In genomic region chr17:13753151-13753550, GRCh38 we compare ENCODE assay signal across 18 cellular contexts.
A peak's percentile ranks its signal among the peaks of the same experiment; 100 is the strongest.
DNase-seq lines count a peak whose midpoint lies in the region; ATAC-seq and TF ChIP-seq lines count a peak whose summit lies in the region.
"Had no signal": no experiment of that assay in that cellular context is flagged by ENCODE, and none has a peak within 500 bp of the region (broad histone marks: within the 10 kb centered on the region; RNA-seq: fewer than 3 reads in every experiment).

No MANE protein-coding gene starts in this region.

- no peaks in the 10 kb centered on the region for H3K79me2 ChIP-seq in mesendoderm (ENCODE audit: control insufficient read depth, insufficient read depth, low read length)

- WGBS in mesendoderm (ENCODE audit: extremely low coverage, insufficient coverage, low lambda C conversion rate), result no CpG with 5 or more reads among the region's 3 CpGs

- H4K5ac ChIP-seq in mesendoderm (ENCODE audit: low read length), result no peak overlapping the region

- CTCF ChIA-PET in WTC11 (lab: Charles Lee), result no interaction called here

- H3K4ac ChIP-seq in mesendoderm (ENCODE audit: low read depth, low read length), result no peak overlapping the region

- peaks cover 11% of the 10 kb centered on the region for H3K9me3 Mint-ChIP-seq in WTC11

- H3K27me3 ChIP-seq in H7 (ENCODE audit: control insufficient read depth, insufficient read depth, low read length), result no peaks in the 10 kb centered on the region
- no peaks in the 10 kb centered on the region for H3K27me3 ChIP-seq in mesendoderm (ENCODE audit: insufficient read depth, low read length, poor library complexity)
- H3K27me3 ChIP-seq: BLaER1 had no signal

- H3K9ac ChIP-seq in mesendoderm (ENCODE audit: low read length), result no peak overlapping the region
- H3K9ac ChIP-seq: BLaER1 had no signal

- no peak overlapping the region for H2BK15ac ChIP-seq in mesendoderm (replicated peaks; ENCODE audit: low read depth)

- DNase-seq in H7 (peak; percentile 2), WTC11 (ENCODE audit: low spot score) (no peak), erythroblast (lab: John Stamatoyannopoulos, UW) (peak; percentile 2 to 49), mesendoderm (peak; percentile 90), T-helper 1 cell (no peak)
- DNase-seq: 8988T; CD4-positive, alpha-beta memory T cell; DMS79 treated with DMSO at 0.1 percent for 48 hours; GF-D8; GOT3 had no signal

- H3K4me1 ChIP-seq in mesendoderm (ENCODE audit: control insufficient read depth, low read depth, low read length), result peaks cover 21% of the 10 kb centered on the region
- H3K4me1 ChIP-seq: BLaER1, HAP-1 had no signal

- H3K4me3 ChIP-seq in H7 (ENCODE audit: insufficient read depth, low read depth, low read length) (no peak overlapping the region), mesendoderm (ENCODE audit: low read length) (no peak overlapping the region)
- H3K4me3 ChIP-seq: BLaER1, HAP-1 had no signal

- no peak overlapping the region for H3K56ac ChIP-seq in mesendoderm (ENCODE audit: low read length)

- no peak overlapping the region for H2AK5ac ChIP-seq in mesendoderm (ENCODE audit: low read length)

- H3K18ac ChIP-seq in mesendoderm (ENCODE audit: low read length), result no peak overlapping the region

- peaks cover 3% of the 10 kb centered on the region; the same call in 1 of the 2 replicates for H3K27me3 Mint-ChIP-seq in WTC11 (ENCODE audit: low read depth)
- H3K27me3 Mint-ChIP-seq: IgD-negative memory B cell had no signal

- no peaks in the 10 kb centered on the region for H3K36me3 ChIP-seq in H7 (replicated peaks; ENCODE audit: control insufficient read depth, insufficient read depth, low read length)
- H3K36me3 ChIP-seq in mesendoderm (ENCODE audit: control insufficient read depth, insufficient read depth, low read length), result no peaks in the 10 kb centered on the region
- H3K36me3 ChIP-seq: BLaER1, HAP-1 had no signal

- no peak for TF ChIP-seq POLR2A in erythroblast (IDR thresholded peaks at IDR 0.05; ENCODE audit: low read length)

- POLR2A ChIA-PET in WTC11 (lab: Charles Lee), result no interaction called here

- peaks cover 9% of the 10 kb centered on the region for H3K36me3 Mint-ChIP-seq in WTC11
- H3K36me3 Mint-ChIP-seq: CD14-positive monocyte; CD4-positive, alpha-beta memory T cell had no signal

- peak overlapping the region; percentile 16 for H3K27ac ChIP-seq in mesendoderm (ENCODE audit: low read depth, low read length)
- H3K27ac ChIP-seq: BLaER1, HL-60 had no signal

- no peak overlapping the region for H4K8ac ChIP-seq in mesendoderm (ENCODE audit: low read depth, low read length)

- no peaks in the 10 kb centered on the region for H3K79me1 ChIP-seq in mesendoderm (ENCODE audit: low read length)

- peak overlapping the region; percentile 95 for H2BK120ac ChIP-seq in mesendoderm (ENCODE audit: low read depth, low read length)

- no peak overlapping the region for H2BK5ac ChIP-seq in mesendoderm (ENCODE audit: low read length)

- TF ChIP-seq CTCF in WTC11 (IDR thresholded peaks at IDR 0.05), result no peak

- no peak overlapping the region; the same call in 1 of the 2 replicates for H3K27ac Mint-ChIP-seq in WTC11
- H3K27ac Mint-ChIP-seq: CD14-positive monocyte; CD4-positive, alpha-beta memory T cell; IgD-negative memory B cell had no signal

- H3K4me2 ChIP-seq in mesendoderm (ENCODE audit: low read length), result no peak overlapping the region
- H3K4me2 ChIP-seq: BLaER1 had no signal

- H3K4me1 Mint-ChIP-seq in WTC11, result peaks cover 54% of the 10 kb centered on the region
- H3K4me1 Mint-ChIP-seq: CD14-positive monocyte; CD4-positive, alpha-beta memory T cell; IgD-negative memory B cell had no signal

- H3K23ac ChIP-seq in mesendoderm (ENCODE audit: low read length), result no peak overlapping the region

- 0 out of 2 replicates have a peak, but pooled peaks have one; percentile 21 for ATAC-seq in WTC11
- ATAC-seq in HG02798 (IDR thresholded peaks at IDR 0.05; ENCODE audit: poor library complexity, unreplicated experiment), result no peak
- ATAC-seq in HG02981 (IDR thresholded peaks at IDR 0.05; ENCODE audit: unreplicated experiment), result no peak
- ATAC-seq: HepG2 had no signal

- H3K4me3 Mint-ChIP-seq in WTC11, result no peak overlapping the region
- H3K4me3 Mint-ChIP-seq: CD14-positive monocyte; CD4-positive, alpha-beta memory T cell; IgD-negative memory B cell had no signal

TF ChIP-seq in WTC11, 78 proteins besides CTCF, POLR2A, EP300 and RAD21:
- no peak for TF ChIP-seq ZBTB21 (CRISPR knock-in tag; IDR thresholded peaks at IDR 0.05; ENCODE audit: borderline replicate concordance)
- no peak for TF ChIP-seq ZNF121 (CRISPR knock-in tag; IDR thresholded peaks at IDR 0.05)
- no peak for TF ChIP-seq PRRX2 (CRISPR knock-in tag; IDR thresholded peaks at IDR 0.05)
- no peak for TF ChIP-seq ZNF671 (CRISPR knock-in tag; IDR thresholded peaks at IDR 0.05)
- TF ChIP-seq, protein P1, sequence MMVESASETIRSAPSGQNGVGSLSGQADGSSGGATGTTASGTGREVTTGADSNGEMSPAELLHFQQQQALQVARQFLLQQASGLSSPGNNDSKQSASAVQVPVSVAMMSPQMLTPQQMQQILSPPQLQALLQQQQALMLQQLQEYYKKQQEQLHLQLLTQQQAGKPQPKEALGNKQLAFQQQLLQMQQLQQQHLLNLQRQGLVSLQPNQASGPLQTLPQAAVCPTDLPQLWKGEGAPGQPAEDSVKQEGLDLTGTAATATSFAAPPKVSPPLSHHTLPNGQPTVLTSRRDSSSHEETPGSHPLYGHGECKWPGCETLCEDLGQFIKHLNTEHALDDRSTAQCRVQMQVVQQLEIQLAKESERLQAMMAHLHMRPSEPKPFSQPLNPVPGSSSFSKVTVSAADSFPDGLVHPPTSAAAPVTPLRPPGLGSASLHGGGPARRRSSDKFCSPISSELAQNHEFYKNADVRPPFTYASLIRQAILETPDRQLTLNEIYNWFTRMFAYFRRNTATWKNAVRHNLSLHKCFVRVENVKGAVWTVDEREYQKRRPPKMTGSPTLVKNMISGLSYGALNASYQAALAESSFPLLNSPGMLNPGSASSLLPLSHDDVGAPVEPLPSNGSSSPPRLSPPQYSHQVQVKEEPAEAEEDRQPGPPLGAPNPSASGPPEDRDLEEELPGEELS (CRISPR knock-in tag; IDR thresholded peaks at IDR 0.05), result no peak
- TF ChIP-seq CDX4 (CRISPR knock-in tag; IDR thresholded peaks at IDR 0.05; ENCODE audit: borderline replicate concordance), result no peak
- TF ChIP-seq EMX1 (CRISPR knock-in tag; IDR thresholded peaks at IDR 0.05), result no peak
- TF ChIP-seq, protein P2, sequence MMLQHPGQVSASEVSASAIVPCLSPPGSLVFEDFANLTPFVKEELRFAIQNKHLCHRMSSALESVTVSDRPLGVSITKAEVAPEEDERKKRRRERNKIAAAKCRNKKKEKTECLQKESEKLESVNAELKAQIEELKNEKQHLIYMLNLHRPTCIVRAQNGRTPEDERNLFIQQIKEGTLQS (CRISPR knock-in tag; conservative IDR thresholded peaks at IDR 0.05), result no peak
- no peak for TF ChIP-seq IRF2 (CRISPR knock-in tag; IDR thresholded peaks at IDR 0.05; ENCODE audit: borderline replicate concordance, low read depth)
- no peak for TF ChIP-seq SP1 (CRISPR knock-in tag; conservative IDR thresholded peaks at IDR 0.05)
- no peak for TF ChIP-seq ZNF317 (CRISPR knock-in tag; IDR thresholded peaks at IDR 0.05; ENCODE audit: borderline replicate concordance, low read depth)
- no peak for TF ChIP-seq NR1H2 (CRISPR knock-in tag; IDR thresholded peaks at IDR 0.05)
- TF ChIP-seq GABPB1 (CRISPR knock-in tag; IDR thresholded peaks at IDR 0.05), result no peak
- no peak for TF ChIP-seq NR3C1 (CRISPR knock-in tag; conservative IDR thresholded peaks at IDR 0.05; ENCODE audit: low read depth)

Comparison
In these comparisons a context has a peak if more than half of its experiments do, and no peak if none do; other contexts are left out.
1. DNase-seq: peak in H7 (single experiment), erythroblast (2 of 2) and mesendoderm (single experiment); none in WTC11 (single experiment) and T-helper 1 cell (0 of 5).